In genomic region chr11:34292546-34292945, GRCh38 we compare ENCODE assay signal across 29 cellular contexts.
"Had no signal": no experiment of that assay in that cellular context is flagged by ENCODE, and none has a peak within 500 bp of the region (broad histone marks: within the 10 kb centered on the region; RNA-seq: fewer than 3 reads in every experiment).

No MANE protein-coding gene starts in this region.

- H3K27ac Mint-ChIP-seq: naive thymus-derived CD4-positive, alpha-beta T cell; natural killer cell; neural progenitor cell; progenitor cell of endocrine pancreas; stimulated activated naive B cell treated with anti-CD40 and anti-IgM and Interleukin-4, amounts not matched to agents 10 μg/mL and 1 μg/mL and 100 μg/mL, for 72 hours; stimulated activated naive CD8-positive, alpha-beta T cell treated with anti-CD3 and anti-CD28 coated beads, Interleukin-15, Interleukin-2, amounts not matched to agents 100 ng/mL and 50 ng/mL, for 24 hours had no signal

- H3K27me3 Mint-ChIP-seq: stimulated activated naive B cell treated with anti-CD40 and anti-IgM and Interleukin-4, amounts not matched to agents 10 μg/mL and 1 μg/mL and 100 μg/mL, for 72 hours; stimulated activated naive CD8-positive, alpha-beta T cell treated with anti-CD3 and anti-CD28 coated beads, Interleukin-15, Interleukin-2, amounts not matched to agents 100 ng/mL and 50 ng/mL, for 24 hours had no signal

- H3K4me3 ChIP-seq: neural progenitor cell, ovary, psoas muscle, right lobe of liver, sigmoid colon, smooth muscle cell, spleen, stomach, thoracic aorta, thyroid gland, tibial nerve, upper lobe of left lung, uterus had no signal

- H3K9me3 Mint-ChIP-seq: naive thymus-derived CD4-positive, alpha-beta T cell; natural killer cell; neural progenitor cell; stimulated activated naive B cell treated with anti-CD40 and anti-IgM and Interleukin-4, amounts not matched to agents 10 μg/mL and 1 μg/mL and 100 μg/mL, for 72 hours; stimulated activated naive CD8-positive, alpha-beta T cell treated with anti-CD3 and anti-CD28 coated beads, Interleukin-15, Interleukin-2, amounts not matched to agents 100 ng/mL and 50 ng/mL, for 24 hours had no signal

- H3K4me1 ChIP-seq: neural progenitor cell, parathyroid adenoma, right lobe of liver, sigmoid colon, spleen, thyroid gland, upper lobe of left lung, uterus had no signal

- H3K4me2 ChIP-seq: neural progenitor cell, smooth muscle cell had no signal

- H3K4me1 Mint-ChIP-seq: naive thymus-derived CD4-positive, alpha-beta T cell; natural killer cell had no signal

- DNase-seq: naive thymus-derived CD4-positive, alpha-beta T cell; natural killer cell; occipital lobe; ovary; posterior cingulate gyrus; psoas muscle; right cardiac atrium; right lobe of liver; sigmoid colon; spleen; stimulated activated CD4-positive, alpha-beta T cell treated with anti-CD3 and anti-CD28 coated beads, Interleukin-12 subunit alpha, Interleukin-12 subunit beta, amount 100 ng/mL, for 4 hours; stimulated activated CD4-positive, alpha-beta T cell treated with anti-CD3 and anti-CD28 coated beads, Interleukin-1b, Interleukin-23, amount 100 ng/mL, for 48 hours; stimulated activated CD4-positive, alpha-beta T cell treated with anti-CD3 and anti-CD28 coated beads, Interleukin-4, amount 100 ng/mL, for 1 hour; stimulated activated CD4-positive, alpha-beta T cell treated with anti-CD3 and anti-CD28 coated beads, Interleukin-4, amount 100 ng/mL, for 4 hours; stimulated activated CD8-positive, alpha-beta memory T cell treated with anti-CD3 and anti-CD28 coated beads, Interleukin-4, amount 100 ng/mL, for 48 hours; stimulated activated naive B cell treated with anti-CD40 and anti-IgM and Interleukin-4, amounts not matched to agents 10 μg/mL and 1 μg/mL and 100 μg/mL, for 72 hours; stimulated activated naive CD4-positive, alpha-beta T cell treated with Interleukin-2 at 50 U/mL for 16 hours; stomach; thyroid gland; trophoblast cell; uterus had no signal

- H2AFZ ChIP-seq: neural progenitor cell, parathyroid adenoma had no signal

- H3K4me3 Mint-ChIP-seq: naive thymus-derived CD4-positive, alpha-beta T cell; natural killer cell; neural progenitor cell; stimulated activated naive B cell treated with anti-CD40 and anti-IgM and Interleukin-4, amounts not matched to agents 10 μg/mL and 1 μg/mL and 100 μg/mL, for 72 hours; stimulated activated naive CD8-positive, alpha-beta T cell treated with anti-CD3 and anti-CD28 coated beads, Interleukin-15, Interleukin-2, amounts not matched to agents 100 ng/mL and 50 ng/mL, for 24 hours had no signal

- H3K79me2 ChIP-seq: parathyroid adenoma had no signal

- H3K9ac ChIP-seq: neural progenitor cell, parathyroid adenoma had no signal

- H3K27me3 ChIP-seq: neural progenitor cell, ovary, right lobe of liver, sigmoid colon, spleen, stomach, thyroid gland, tibial nerve, upper lobe of left lung, uterus had no signal

- H3K27ac ChIP-seq: neural progenitor cell, ovary, parathyroid adenoma, psoas muscle, right lobe of liver, sigmoid colon, spleen, stomach, thoracic aorta, thyroid gland, tibial nerve, upper lobe of left lung, uterus had no signal

- H3K9me3 ChIP-seq: ovary, psoas muscle, right lobe of liver, sigmoid colon, spleen, stomach, thoracic aorta, thyroid gland, tibial nerve, upper lobe of left lung, uterus had no signal

- H3K36me3 ChIP-seq: neural progenitor cell, ovary, right lobe of liver, sigmoid colon, spleen, stomach, thoracic aorta, thyroid gland, tibial nerve, upper lobe of left lung, uterus had no signal

- ATAC-seq: naive thymus-derived CD4-positive, alpha-beta T cell; natural killer cell; psoas muscle; right cardiac atrium; stimulated activated naive B cell treated with anti-CD40 and anti-IgM and Interleukin-4, amounts not matched to agents 10 μg/mL and 1 μg/mL and 100 μg/mL, for 72 hours had no signal

- H3K36me3 Mint-ChIP-seq: natural killer cell had no signal
